In genomic region chr1:207838156-207839082, GRCh38 we compare ENCODE assay signal across 10 cellular contexts.
DNase-seq lines count a peak whose midpoint lies in the region; ATAC-seq and TF ChIP-seq lines count a peak whose summit lies in the region.
"Had no signal": no experiment of that assay in that cellular context is flagged by ENCODE, and none has a peak within 500 bp of the region (broad histone marks: within the 10 kb centered on the region; RNA-seq: fewer than 3 reads in every experiment).

No MANE protein-coding gene starts in this region.

- peaks cover 2% of the 10 kb centered on the region for H3K27me3 Mint-ChIP-seq in endothelial cell (ENCODE audit: unreplicated experiment)

- H3K4me3 ChIP-seq in testis, result no peak overlapping the region

- intact Hi-C loops in testis (cut with DNase I; ENCODE audit: low total_unique reads), result no loop called here

- H3K27ac Mint-ChIP-seq in endothelial cell (ENCODE audit: unreplicated experiment), result peak overlapping the region; percentile 87

- DNase-seq in DMS153 (lab: John Stamatoyannopoulos, UW), result peak; percentile 56
- DNase-seq in DMS153 treated with DMSO at 0.1 percent for 48 hours (lab: John Stamatoyannopoulos, UW; ENCODE audit: unreplicated experiment), result no peak
- DNase-seq in endothelial cell (ENCODE audit: low spot score), result no peak
- peak; percentile 65 for DNase-seq in mucosa of gallbladder (ENCODE audit: low spot score)
- peak; percentile 95 for DNase-seq in testis
- no peak for DNase-seq in NCI-H524 treated with DMSO at 0.1 percent for 48 hours (lab: John Stamatoyannopoulos, UW)

- TF ChIP-seq POLR2A in testis (IDR thresholded peaks at IDR 0.05), result no peak

- no peaks in the 10 kb centered on the region for H3K36me3 ChIP-seq in testis (ENCODE audit: low read depth, missing control alignments)

- H3K4me1 ChIP-seq in testis, result peaks cover 31% of the 10 kb centered on the region

- TF ChIP-seq CTCF in endothelial cell (IDR thresholded peaks at IDR 0.05; ENCODE audit: unreplicated experiment), result no peak
- TF ChIP-seq CTCF in testis (IDR thresholded peaks at IDR 0.05), result no peak

- peak overlapping the region; percentile 67 for H3K4me3 Mint-ChIP-seq in endothelial cell (ENCODE audit: unreplicated experiment)

- no peaks in the 10 kb centered on the region for H3K27me3 ChIP-seq in testis

- H3K36me3 Mint-ChIP-seq in endothelial cell (ENCODE audit: low read depth, unreplicated experiment), result peaks cover 49% of the 10 kb centered on the region

- H3K4me1 Mint-ChIP-seq in endothelial cell (ENCODE audit: unreplicated experiment), result peaks cover 46% of the 10 kb centered on the region

- no peaks in the 10 kb centered on the region for H3K9me3 Mint-ChIP-seq in endothelial cell (ENCODE audit: unreplicated experiment)

- H3K27ac ChIP-seq in testis, result peak overlapping the region; percentile 13 to 68
- H3K27ac ChIP-seq: 22Rv1, KMS-11 had no signal

- H3K9me3 ChIP-seq in testis, result no peaks in the 10 kb centered on the region

- 39 to 48% methylated on average over 15 of the region's 15 CpGs for WGBS in testis, 2 donors

- ATAC-seq in GM21447 (IDR thresholded peaks at IDR 0.05; ENCODE audit: unreplicated experiment) (no peak), GM18870 (IDR thresholded peaks at IDR 0.05; ENCODE audit: unreplicated experiment) (no peak)

Comparison
In these comparisons a context has a peak if more than half of its experiments do, and no peak if none do; other contexts are left out.
1. DNase-seq: peak in DMS153 (single experiment), mucosa of gallbladder (single experiment) and testis (single experiment); none in DMS153 treated with DMSO at 0.1 percent for 48 hours (single experiment), endothelial cell (single experiment) and NCI-H524 treated with DMSO at 0.1 percent for 48 hours (single experiment).